In genomic region chr9:4146293-4146692, GRCh38 we compare ENCODE assay signal across 22 cellular contexts.
"Had no signal": no experiment of that assay in that cellular context is flagged by ENCODE, and none has a peak within 500 bp of the region (broad histone marks: within the 10 kb centered on the region; RNA-seq: fewer than 3 reads in every experiment).

No MANE protein-coding gene starts in this region.

- H3K4me3 ChIP-seq: lower lobe of right lung, prostate gland, right atrium auricular region, thyroid gland had no signal

- H3K27ac ChIP-seq: lower lobe of right lung, thyroid gland had no signal

- FAIRE-seq: endometrium had no signal

- H3K27me3 ChIP-seq: right atrium auricular region, thyroid gland had no signal

- DNase-seq: activated CD4-positive, alpha-beta T cell treated with anti-CD3 and anti-CD28 coated beads for 4 hours; activated CD4-positive, alpha-beta T cell treated with anti-CD3 and anti-CD28 coated beads, Interleukin-2, amount 50 U/mL, for 48 hours; activated CD4-positive, CD25-positive, alpha-beta regulatory T cell; activated CD8-positive, alpha-beta memory T cell treated with anti-CD3 and anti-CD28 coated beads, Interleukin-2, amount 50 U/mL, for 48 hours; activated naive CD4-positive, alpha-beta T cell treated with anti-CD3 and anti-CD28 coated beads for 36 hours; activated naive CD8-positive, alpha-beta T cell treated with anti-CD3 and anti-CD28 coated beads, Interleukin-2, amount 10 ng/mL, durations not matched to agents 7 days and 5 days; activated T-cell treated with anti-CD3 and anti-CD28 coated beads, Interleukin-2, amount 50 U/mL, for 48 hours; amniotic stem cell; caudate nucleus; effector CD4-positive, alpha-beta T cell; immature natural killer cell; left cardiac atrium; lower lobe of right lung; naive thymus-derived CD4-positive, alpha-beta T cell; stimulated activated CD4-positive, alpha-beta T cell treated with anti-CD3 and anti-CD28 coated beads, Interleukin-1b, Interleukin-23, amount 100 ng/mL, for 48 hours; substantia nigra; SW 1271; T-helper 17 cell; thyroid gland had no signal

- H3K9me3 ChIP-seq: lower lobe of right lung, prostate gland, right atrium auricular region, thyroid gland had no signal

- H3K36me3 ChIP-seq: lower lobe of right lung, prostate gland, right atrium auricular region, thyroid gland had no signal

- ATAC-seq: lower lobe of right lung; naive thymus-derived CD4-positive, alpha-beta T cell; T-helper 17 cell had no signal

- H3K4me1 ChIP-seq: prostate gland, right atrium auricular region had no signal
